Comparison of ENCODE assay signal across 8 cellular contexts in the genomic region with DNA sequence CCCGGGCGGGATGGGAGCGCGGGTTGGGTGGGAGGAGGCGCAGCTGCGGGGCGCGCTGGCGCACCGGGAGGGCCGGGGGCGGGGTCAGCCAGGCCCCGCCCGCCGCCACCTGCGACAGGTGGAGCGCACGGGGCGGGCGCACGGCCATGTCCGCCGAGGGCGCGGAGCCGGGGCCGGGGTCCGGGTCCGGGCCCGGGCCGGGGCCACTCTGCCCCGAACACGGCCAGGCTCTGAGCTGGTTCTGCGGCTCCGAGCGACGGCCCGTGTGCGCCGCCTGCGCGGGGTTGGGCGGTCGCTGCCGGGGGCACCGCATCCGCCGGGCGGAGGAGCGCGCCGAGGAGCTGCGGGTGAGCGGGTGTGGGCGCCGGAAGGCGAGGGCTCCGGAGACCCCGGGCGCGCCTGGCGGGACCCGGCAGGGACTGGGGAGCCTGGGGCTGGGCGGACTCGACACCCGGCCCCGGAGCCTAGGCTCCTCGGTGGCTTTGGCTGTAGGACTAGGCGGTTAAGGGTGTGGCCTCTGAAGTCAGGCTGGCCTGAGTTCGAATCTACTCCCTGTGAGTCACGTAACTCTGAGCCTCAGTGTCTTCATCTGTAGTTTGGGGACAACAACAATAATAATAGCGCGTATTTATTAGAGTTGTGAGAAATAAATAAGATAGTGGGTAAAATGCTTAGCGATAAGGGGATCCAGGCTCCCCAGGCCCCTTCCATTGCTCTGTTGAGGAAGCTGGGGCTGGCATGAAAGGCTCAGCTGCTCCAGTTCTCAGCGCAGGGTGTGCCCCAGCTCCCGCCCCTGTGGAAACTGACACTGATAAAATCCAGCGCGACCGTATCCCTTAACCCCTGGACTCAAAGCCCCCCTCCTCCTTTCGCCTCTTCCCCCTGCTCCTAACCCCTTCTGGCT. TPM values are rescaled to one million over a fixed set of nuclear protein-coding genes. Genes with fewer than 3 reads are reported as not detected.
DNase-seq lines count a peak whose midpoint lies in the region; ATAC-seq and TF ChIP-seq lines count a peak whose summit lies in the region.

TSS of gene BSPRY (plus strand) at position 108 of the 904 bp plus-strand sequence. CDS start at position 147, 39 bp downstream.

- TF ChIP-seq CTCF in activated B cell treated with CpG ODN at 0.5 μM for 24 hours (IDR thresholded peaks at IDR 0.05), result no peak
- TF ChIP-seq CTCF in epithelial cell of esophagus (IDR thresholded peaks at IDR 0.05; ENCODE audit: insufficient read depth, low read depth, low read length, missing control alignments), result no peak
- TF ChIP-seq CTCF in nephron (IDR thresholded peaks at IDR 0.05; ENCODE audit: unreplicated experiment in 3 of 3), result no peak

- H3K4me1 Mint-ChIP-seq in activated B cell treated with CpG ODN at 0.5 μM for 24 hours (peaks cover 20% of the 10 kb centered on the region), nephron (peaks cover 12% of the 10 kb centered on the region)

- peaks cover 7% of the 10 kb centered on the region for H3K27me3 Mint-ChIP-seq in activated B cell treated with CpG ODN at 0.5 μM for 24 hours
- peaks cover 82% of the 10 kb centered on the region for H3K27me3 Mint-ChIP-seq in nephron (ENCODE audit: low read depth)

- peak; percentile 26 for DNase-seq in NCI-H2227 (lab: John Stamatoyannopoulos, UW; ENCODE audit: unreplicated experiment)
- no peak for DNase-seq in NCI-H2227 treated with DMSO at 0.1 percent for 48 hours (lab: John Stamatoyannopoulos, UW)
- DNase-seq in HUDEP-2 (lab: John Stamatoyannopoulos, UW; ENCODE audit: unreplicated experiment in 76 of 76), result peak in 52 of 76 experiments; percentile 4 to 74 (median 39)
- DNase-seq in activated B cell treated with CpG ODN at 0.5 μM for 24 hours, result peak; percentile 39
- peak; percentile 33 for DNase-seq in epithelial cell of esophagus (ENCODE audit: low read depth)
- DNase-seq in GDM1 (lab: John Stamatoyannopoulos, UW), result no peak

- H3K27ac Mint-ChIP-seq in activated B cell treated with CpG ODN at 0.5 μM for 24 hours, result peak within 1 kb of the TSS; percentile 30
- H3K27ac Mint-ChIP-seq in nephron, result peak within 1 kb of the TSS in 1 of 3 experiments; percentile 33

- CTCF ChIA-PET in activated B cell treated with CpG ODN at 0.5 μM for 24 hours (lab: Charles Lee), result interaction anchor here (1.4 kb wide), 1 partner anchor 52 kb away, joined by 5 read pairs; the partner anchor contains the start of gene ALAD

- H3K4me3 Mint-ChIP-seq in activated B cell treated with CpG ODN at 0.5 μM for 24 hours (peak within 1 kb of the TSS; percentile 82), nephron (peak within 1 kb of the TSS; percentile 79 to 82 (median 82))

- no peaks in the 10 kb centered on the region for H3K9me3 Mint-ChIP-seq in activated B cell treated with CpG ODN at 0.5 μM for 24 hours
- H3K9me3 Mint-ChIP-seq in nephron, result peaks cover 4% of the 10 kb centered on the region

- intact Hi-C loops in activated B cell treated with CpG ODN at 0.5 μM for 24 hours (cut with micrococcal nuclease), result loop anchor here (1.0 to 2.0 kb wide), 3 partner anchors 9 to 129 kb away; partner anchors contain the start of genes C9orf43, FKBP15, POLE3 and SLC31A1

- H3K4me3 ChIP-seq in epithelial cell of esophagus (ENCODE audit: low read length), result peak within 1 kb of the TSS; percentile 44

- H3K36me3 Mint-ChIP-seq in activated B cell treated with CpG ODN at 0.5 μM for 24 hours (ENCODE audit: low read depth) (no peaks in the 10 kb centered on the region), nephron (ENCODE audit: low read depth) (no peaks in the 10 kb centered on the region)

- POLR2A ChIA-PET in activated B cell treated with CpG ODN at 0.5 μM for 24 hours (lab: Charles Lee), result interaction anchor here (1.1 to 3.8 kb wide), 5 partner anchors 10 to 75 kb away, joined by 3 to 24 read pairs (median 5); partner anchors contain the start of genes C9orf43, CDC26, HDHD3 and POLE3

- ATAC-seq in activated B cell treated with CpG ODN at 0.5 μM for 24 hours (ENCODE audit: low read depth), result peak; percentile 59
- no peak for ATAC-seq in HG02840 (IDR thresholded peaks at IDR 0.05; ENCODE audit: low FRiP score, unreplicated experiment)

RNA-seq across cellular contexts. Expression of gene BSPRY, which starts in this region (rescaled TPM):
- 1.1 and 1.3 TPM in 2 replicates for total RNA-seq in activated B cell treated with CpG ODN at 0.5 μM for 24 hours

Comparison
In these comparisons a context has a peak if more than half of its experiments do, and no peak if none do; other contexts are left out.
1. DNase-seq: peak in NCI-H2227 (single experiment), HUDEP-2 (52 of 76), activated B cell treated with CpG ODN at 0.5 μM for 24 hours (single experiment) and epithelial cell of esophagus (single experiment); none in NCI-H2227 treated with DMSO at 0.1 percent for 48 hours (single experiment) and GDM1 (single experiment).